Comparison of ENCODE assay signal across 3 cellular contexts in the genomic region with DNA sequence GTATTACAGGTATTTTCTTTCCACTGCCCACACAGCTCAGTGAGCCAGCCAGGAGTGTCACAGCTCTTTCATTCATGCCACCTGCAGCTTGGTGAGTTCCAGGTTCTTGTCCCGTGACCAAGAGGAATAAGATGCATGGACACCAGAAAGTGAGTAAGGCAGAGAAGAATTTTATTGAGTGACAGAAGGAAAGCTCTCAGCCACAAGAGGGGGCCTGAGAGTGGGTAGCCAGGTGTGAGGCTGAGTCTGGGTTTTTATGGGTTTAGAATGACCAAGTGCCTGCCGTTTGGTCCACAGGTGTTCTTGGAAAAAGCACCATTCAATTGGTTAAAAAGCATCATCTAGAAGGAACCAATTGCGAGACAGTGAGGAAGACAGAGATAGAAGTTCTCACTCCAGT.
TF ChIP-seq lines count a peak whose summit lies in the region.

No MANE protein-coding gene starts in this region.

TF ChIP-seq in Ishikawa, 13 proteins besides CTCF, POLR2A, EP300 and RAD21 (continued from another document):
- TF ChIP-seq, protein P1, sequence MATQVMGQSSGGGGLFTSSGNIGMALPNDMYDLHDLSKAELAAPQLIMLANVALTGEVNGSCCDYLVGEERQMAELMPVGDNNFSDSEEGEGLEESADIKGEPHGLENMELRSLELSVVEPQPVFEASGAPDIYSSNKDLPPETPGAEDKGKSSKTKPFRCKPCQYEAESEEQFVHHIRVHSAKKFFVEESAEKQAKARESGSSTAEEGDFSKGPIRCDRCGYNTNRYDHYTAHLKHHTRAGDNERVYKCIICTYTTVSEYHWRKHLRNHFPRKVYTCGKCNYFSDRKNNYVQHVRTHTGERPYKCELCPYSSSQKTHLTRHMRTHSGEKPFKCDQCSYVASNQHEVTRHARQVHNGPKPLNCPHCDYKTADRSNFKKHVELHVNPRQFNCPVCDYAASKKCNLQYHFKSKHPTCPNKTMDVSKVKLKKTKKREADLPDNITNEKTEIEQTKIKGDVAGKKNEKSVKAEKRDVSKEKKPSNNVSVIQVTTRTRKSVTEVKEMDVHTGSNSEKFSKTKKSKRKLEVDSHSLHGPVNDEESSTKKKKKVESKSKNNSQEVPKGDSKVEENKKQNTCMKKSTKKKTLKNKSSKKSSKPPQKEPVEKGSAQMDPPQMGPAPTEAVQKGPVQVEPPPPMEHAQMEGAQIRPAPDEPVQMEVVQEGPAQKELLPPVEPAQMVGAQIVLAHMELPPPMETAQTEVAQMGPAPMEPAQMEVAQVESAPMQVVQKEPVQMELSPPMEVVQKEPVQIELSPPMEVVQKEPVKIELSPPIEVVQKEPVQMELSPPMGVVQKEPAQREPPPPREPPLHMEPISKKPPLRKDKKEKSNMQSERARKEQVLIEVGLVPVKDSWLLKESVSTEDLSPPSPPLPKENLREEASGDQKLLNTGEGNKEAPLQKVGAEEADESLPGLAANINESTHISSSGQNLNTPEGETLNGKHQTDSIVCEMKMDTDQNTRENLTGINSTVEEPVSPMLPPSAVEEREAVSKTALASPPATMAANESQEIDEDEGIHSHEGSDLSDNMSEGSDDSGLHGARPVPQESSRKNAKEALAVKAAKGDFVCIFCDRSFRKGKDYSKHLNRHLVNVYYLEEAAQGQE (IDR thresholded peaks at IDR 0.05; ENCODE audit: low read depth) = no peak
- no peak for TF ChIP-seq TAF1 (IDR thresholded peaks at IDR 0.05; ENCODE audit: low read depth)
- TF ChIP-seq, protein P2, sequence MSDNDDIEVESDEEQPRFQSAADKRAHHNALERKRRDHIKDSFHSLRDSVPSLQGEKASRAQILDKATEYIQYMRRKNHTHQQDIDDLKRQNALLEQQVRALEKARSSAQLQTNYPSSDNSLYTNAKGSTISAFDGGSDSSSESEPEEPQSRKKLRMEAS (IDR thresholded peaks at IDR 0.05) = no peak
TF ChIP-seq in Ishikawa: peak in this region for 0.

TF ChIP-seq in WTC11, 78 proteins besides CTCF, POLR2A, EP300 and RAD21 (continued from another document and continues in another):
- TF ChIP-seq, protein P3, sequence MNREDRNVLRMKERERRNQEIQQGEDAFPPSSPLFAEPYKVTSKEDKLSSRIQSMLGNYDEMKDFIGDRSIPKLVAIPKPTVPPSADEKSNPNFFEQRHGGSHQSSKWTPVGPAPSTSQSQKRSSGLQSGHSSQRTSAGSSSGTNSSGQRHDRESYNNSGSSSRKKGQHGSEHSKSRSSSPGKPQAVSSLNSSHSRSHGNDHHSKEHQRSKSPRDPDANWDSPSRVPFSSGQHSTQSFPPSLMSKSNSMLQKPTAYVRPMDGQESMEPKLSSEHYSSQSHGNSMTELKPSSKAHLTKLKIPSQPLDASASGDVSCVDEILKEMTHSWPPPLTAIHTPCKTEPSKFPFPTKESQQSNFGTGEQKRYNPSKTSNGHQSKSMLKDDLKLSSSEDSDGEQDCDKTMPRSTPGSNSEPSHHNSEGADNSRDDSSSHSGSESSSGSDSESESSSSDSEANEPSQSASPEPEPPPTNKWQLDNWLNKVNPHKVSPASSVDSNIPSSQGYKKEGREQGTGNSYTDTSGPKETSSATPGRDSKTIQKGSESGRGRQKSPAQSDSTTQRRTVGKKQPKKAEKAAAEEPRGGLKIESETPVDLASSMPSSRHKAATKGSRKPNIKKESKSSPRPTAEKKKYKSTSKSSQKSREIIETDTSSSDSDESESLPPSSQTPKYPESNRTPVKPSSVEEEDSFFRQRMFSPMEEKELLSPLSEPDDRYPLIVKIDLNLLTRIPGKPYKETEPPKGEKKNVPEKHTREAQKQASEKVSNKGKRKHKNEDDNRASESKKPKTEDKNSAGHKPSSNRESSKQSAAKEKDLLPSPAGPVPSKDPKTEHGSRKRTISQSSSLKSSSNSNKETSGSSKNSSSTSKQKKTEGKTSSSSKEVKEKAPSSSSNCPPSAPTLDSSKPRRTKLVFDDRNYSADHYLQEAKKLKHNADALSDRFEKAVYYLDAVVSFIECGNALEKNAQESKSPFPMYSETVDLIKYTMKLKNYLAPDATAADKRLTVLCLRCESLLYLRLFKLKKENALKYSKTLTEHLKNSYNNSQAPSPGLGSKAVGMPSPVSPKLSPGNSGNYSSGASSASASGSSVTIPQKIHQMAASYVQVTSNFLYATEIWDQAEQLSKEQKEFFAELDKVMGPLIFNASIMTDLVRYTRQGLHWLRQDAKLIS (CRISPR knock-in tag; IDR thresholded peaks at IDR 0.05; ENCODE audit: borderline replicate concordance) = no peak
- TF ChIP-seq NFYB (CRISPR knock-in tag; conservative IDR thresholded peaks at IDR 0.05; ENCODE audit: low read depth) (no peak), SOX15 (CRISPR knock-in tag; IDR thresholded peaks at IDR 0.05) (no peak), ZNF317 (CRISPR knock-in tag; IDR thresholded peaks at IDR 0.05; ENCODE audit: borderline replicate concordance, low read depth) (no peak), OVOL2 (CRISPR knock-in tag; IDR thresholded peaks at IDR 0.05; ENCODE audit: borderline replicate concordance) (no peak)
- TF ChIP-seq, protein P4, sequence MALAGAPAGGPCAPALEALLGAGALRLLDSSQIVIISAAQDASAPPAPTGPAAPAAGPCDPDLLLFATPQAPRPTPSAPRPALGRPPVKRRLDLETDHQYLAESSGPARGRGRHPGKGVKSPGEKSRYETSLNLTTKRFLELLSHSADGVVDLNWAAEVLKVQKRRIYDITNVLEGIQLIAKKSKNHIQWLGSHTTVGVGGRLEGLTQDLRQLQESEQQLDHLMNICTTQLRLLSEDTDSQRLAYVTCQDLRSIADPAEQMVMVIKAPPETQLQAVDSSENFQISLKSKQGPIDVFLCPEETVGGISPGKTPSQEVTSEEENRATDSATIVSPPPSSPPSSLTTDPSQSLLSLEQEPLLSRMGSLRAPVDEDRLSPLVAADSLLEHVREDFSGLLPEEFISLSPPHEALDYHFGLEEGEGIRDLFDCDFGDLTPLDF (CRISPR knock-in tag; IDR thresholded peaks at IDR 0.05) = no peak
- TF ChIP-seq, protein P5, sequence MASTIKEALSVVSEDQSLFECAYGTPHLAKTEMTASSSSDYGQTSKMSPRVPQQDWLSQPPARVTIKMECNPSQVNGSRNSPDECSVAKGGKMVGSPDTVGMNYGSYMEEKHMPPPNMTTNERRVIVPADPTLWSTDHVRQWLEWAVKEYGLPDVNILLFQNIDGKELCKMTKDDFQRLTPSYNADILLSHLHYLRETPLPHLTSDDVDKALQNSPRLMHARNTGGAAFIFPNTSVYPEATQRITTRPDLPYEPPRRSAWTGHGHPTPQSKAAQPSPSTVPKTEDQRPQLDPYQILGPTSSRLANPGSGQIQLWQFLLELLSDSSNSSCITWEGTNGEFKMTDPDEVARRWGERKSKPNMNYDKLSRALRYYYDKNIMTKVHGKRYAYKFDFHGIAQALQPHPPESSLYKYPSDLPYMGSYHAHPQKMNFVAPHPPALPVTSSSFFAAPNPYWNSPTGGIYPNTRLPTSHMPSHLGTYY (CRISPR knock-in tag; IDR thresholded peaks at IDR 0.05) = no peak
- TF ChIP-seq, protein P6, sequence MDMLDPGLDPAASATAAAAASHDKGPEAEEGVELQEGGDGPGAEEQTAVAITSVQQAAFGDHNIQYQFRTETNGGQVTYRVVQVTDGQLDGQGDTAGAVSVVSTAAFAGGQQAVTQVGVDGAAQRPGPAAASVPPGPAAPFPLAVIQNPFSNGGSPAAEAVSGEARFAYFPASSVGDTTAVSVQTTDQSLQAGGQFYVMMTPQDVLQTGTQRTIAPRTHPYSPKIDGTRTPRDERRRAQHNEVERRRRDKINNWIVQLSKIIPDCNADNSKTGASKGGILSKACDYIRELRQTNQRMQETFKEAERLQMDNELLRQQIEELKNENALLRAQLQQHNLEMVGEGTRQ (CRISPR knock-in tag; IDR thresholded peaks at IDR 0.05) = no peak
- TF ChIP-seq, protein P7, sequence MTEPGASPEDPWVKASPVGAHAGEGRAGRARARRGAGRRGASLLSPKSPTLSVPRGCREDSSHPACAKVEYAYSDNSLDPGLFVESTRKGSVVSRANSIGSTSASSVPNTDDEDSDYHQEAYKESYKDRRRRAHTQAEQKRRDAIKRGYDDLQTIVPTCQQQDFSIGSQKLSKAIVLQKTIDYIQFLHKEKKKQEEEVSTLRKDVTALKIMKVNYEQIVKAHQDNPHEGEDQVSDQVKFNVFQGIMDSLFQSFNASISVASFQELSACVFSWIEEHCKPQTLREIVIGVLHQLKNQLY (CRISPR knock-in tag; IDR thresholded peaks at IDR 0.05) = no peak

TF ChIP-seq in SK-N-SH, 30 proteins besides CTCF, POLR2A, EP300 and RAD21 (continued from another document):
- TF ChIP-seq, protein P1 (IDR thresholded peaks at IDR 0.05; ENCODE audit: low read depth, low read length) = no peak
- no peak for TF ChIP-seq YY1 (IDR thresholded peaks at IDR 0.05; ENCODE audit: low read depth)
- no peak for TF ChIP-seq CHD2 (IDR thresholded peaks at IDR 0.05; ENCODE audit: low read length, partially characterized antibody)
- TF ChIP-seq, protein P8, sequence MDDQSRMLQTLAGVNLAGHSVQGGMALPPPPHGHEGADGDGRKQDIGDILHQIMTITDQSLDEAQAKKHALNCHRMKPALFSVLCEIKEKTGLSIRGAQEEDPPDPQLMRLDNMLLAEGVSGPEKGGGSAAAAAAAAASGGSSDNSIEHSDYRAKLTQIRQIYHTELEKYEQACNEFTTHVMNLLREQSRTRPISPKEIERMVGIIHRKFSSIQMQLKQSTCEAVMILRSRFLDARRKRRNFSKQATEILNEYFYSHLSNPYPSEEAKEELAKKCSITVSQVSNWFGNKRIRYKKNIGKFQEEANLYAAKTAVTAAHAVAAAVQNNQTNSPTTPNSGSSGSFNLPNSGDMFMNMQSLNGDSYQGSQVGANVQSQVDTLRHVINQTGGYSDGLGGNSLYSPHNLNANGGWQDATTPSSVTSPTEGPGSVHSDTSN (IDR thresholded peaks at IDR 0.05) = no peak
- TF ChIP-seq, protein P6 (IDR thresholded peaks at IDR 0.05; ENCODE audit: borderline replicate concordance, low read depth, low read length) = no peak
TF ChIP-seq in SK-N-SH: peak in this region for 0.
